ENCODE assay signal across 28 cellular contexts in genomic region chr11:63520606-63521170, GRCh38. TPM values are rescaled to one million over a fixed set of nuclear protein-coding genes. Genes with fewer than 3 reads are reported as not detected.
"Had no signal": no experiment of that assay in that cellular context is flagged by ENCODE, and none has a peak within 500 bp of the region (broad histone marks: within the 10 kb centered on the region; RNA-seq: fewer than 3 reads in every experiment).

No MANE protein-coding gene starts in this region.

- H3K4me1 ChIP-seq: body of pancreas, gastroesophageal sphincter, lower lobe of right lung had no signal

- H3K9me3 ChIP-seq: body of pancreas, gastroesophageal sphincter, lower lobe of right lung, thyroid gland had no signal

- H3K36me3 ChIP-seq: gastroesophageal sphincter, lower lobe of right lung, thyroid gland had no signal

- ATAC-seq: activated CD4-positive, CD25-positive, alpha-beta regulatory T cell treated with anti-CD3 and anti-CD28 coated beads, Interleukin-2, amount 50 U/mL, for 24 hours; activated CD8-positive, alpha-beta memory T cell treated with anti-CD3 and anti-CD28 coated beads, Interleukin-2, amount 10 ng/mL, durations not matched to agents 7 days and 5 days; activated CD8-positive, alpha-beta T cell treated with anti-CD3 and anti-CD28 coated beads for 36 hours; activated naive CD8-positive, alpha-beta T cell treated with anti-CD3 and anti-CD28 coated beads, Interleukin-2, amount 50 U/mL, for 24 hours; body of pancreas; gastroesophageal sphincter; left lobe of liver; lower lobe of right lung; T-cell had no signal

- H3K4me3 ChIP-seq: body of pancreas, gastroesophageal sphincter, lower lobe of right lung, thyroid gland had no signal

- H3K27ac ChIP-seq: body of pancreas, gastroesophageal sphincter, lower lobe of right lung, thyroid gland, VCaP had no signal

- H3K27me3 ChIP-seq: body of pancreas, gastroesophageal sphincter, thyroid gland had no signal

- DNase-seq: activated CD4-positive, alpha-beta T cell treated with anti-CD3 and anti-CD28 coated beads, Interleukin-2, amount 10 ng/mL, durations not matched to agents 24 days and 14 days; activated CD8-positive, alpha-beta memory T cell treated with anti-CD3 and anti-CD28 coated beads, Interleukin-2, amount 10 ng/mL, durations not matched to agents 7 days and 5 days; activated CD8-positive, alpha-beta T cell treated with anti-CD3 and anti-CD28 coated beads for 36 hours; activated effector memory CD4-positive, alpha-beta T cell treated with anti-CD3 and anti-CD28 coated beads, Interleukin-2, amount 50 U/mL, for 16 hours; activated naive CD4-positive, alpha-beta T cell treated with anti-CD3 and anti-CD28 coated beads, Interleukin-2, amount 10 ng/mL, durations not matched to agents 7 days and 5 days; activated naive CD8-positive, alpha-beta T cell treated with anti-CD3 and anti-CD28 coated beads, Interleukin-2, amount 50 U/mL, for 24 hours; activated T-cell treated with anti-CD3 and anti-CD28 coated beads for 4 hours; anterior cingulate cortex; body of pancreas; effector CD4-positive, alpha-beta T cell; head of caudate nucleus; kidney; lower lobe of right lung; naive B cell; nucleus accumbens; posterior cingulate gyrus; stimulated activated CD4-positive, alpha-beta T cell treated with anti-CD3 and anti-CD28 coated beads, Interleukin-4, amount 100 ng/mL, for 24 hours; substantia nigra; T-cell; thyroid gland had no signal

RNA-seq across cellular contexts. Expression of gene LGALS12, which starts 14.8 kb away (rescaled TPM):
- total RNA-seq: activated CD4-positive, alpha-beta T cell treated with anti-CD3 and anti-CD28 coated beads, Interleukin-2, amount 10 ng/mL, durations not matched to agents 24 days and 14 days; activated CD8-positive, alpha-beta T cell treated with anti-CD3 and anti-CD28 coated beads for 36 hours; chondrocyte; left lobe of liver; renal cortical epithelial cell; T-cell; ureter had no signal

RNA-seq across cellular contexts. Expression of gene PLAAT5, which starts 29.7 kb away (rescaled TPM):
- total RNA-seq: activated CD4-positive, alpha-beta T cell treated with anti-CD3 and anti-CD28 coated beads, Interleukin-2, amount 10 ng/mL, durations not matched to agents 24 days and 14 days; left lobe of liver had no signal

RNA-seq across cellular contexts. Expression of gene PLAAT2, which starts 42.5 kb away (rescaled TPM):
- total RNA-seq: activated CD4-positive, alpha-beta T cell treated with anti-CD3 and anti-CD28 coated beads, Interleukin-2, amount 10 ng/mL, durations not matched to agents 24 days and 14 days; body of pancreas; cardiac septum; chondrocyte; gastroesophageal sphincter; renal cortical epithelial cell had no signal
